15 cellular contexts compared by ENCODE assay signal in genomic region chr10:69377936-69378335, GRCh38. TPM values are rescaled to one million over a fixed set of nuclear protein-coding genes. Genes with fewer than 3 reads are reported as not detected.
DNase-seq lines count a peak whose midpoint lies in the region; ATAC-seq and TF ChIP-seq lines count a peak whose summit lies in the region.
"Had no signal": no experiment of that assay in that cellular context is flagged by ENCODE, and none has a peak within 500 bp of the region (broad histone marks: within the 10 kb centered on the region; RNA-seq: fewer than 3 reads in every experiment).

No MANE protein-coding gene starts in this region.

- no peaks in the 10 kb centered on the region for H3K9me3 Mint-ChIP-seq in activated naive CD4-positive, alpha-beta T cell treated with anti-CD3 and anti-CD28 coated beads, Interleukin-2, amount 10 ng/mL, durations not matched to agents 7 days and 5 days
- H3K9me3 Mint-ChIP-seq: neural progenitor cell had no signal

- H3K4me3 Mint-ChIP-seq in activated naive CD4-positive, alpha-beta T cell treated with anti-CD3 and anti-CD28 coated beads, Interleukin-2, amount 10 ng/mL, durations not matched to agents 7 days and 5 days = no peak overlapping the region
- H3K4me3 Mint-ChIP-seq: neural progenitor cell had no signal

- intact Hi-C loops in thyroid gland (cut with DNase I) = no loop called here

- peaks cover 4% of the 10 kb centered on the region for H3K4me1 Mint-ChIP-seq in activated naive CD4-positive, alpha-beta T cell treated with anti-CD3 and anti-CD28 coated beads, Interleukin-2, amount 10 ng/mL, durations not matched to agents 7 days and 5 days

- peaks cover 49% of the 10 kb centered on the region for H3K36me3 Mint-ChIP-seq in activated naive CD4-positive, alpha-beta T cell treated with anti-CD3 and anti-CD28 coated beads, Interleukin-2, amount 10 ng/mL, durations not matched to agents 7 days and 5 days

- H3K4me1 ChIP-seq in muscle layer of duodenum (ENCODE audit: control insufficient read depth in 1 of 2, insufficient read depth in 2 of 2, low read length in 2 of 2) = peaks cover 12 to 20% of the 10 kb centered on the region in 2 donors
- peaks cover 35 to 45% of the 10 kb centered on the region in 2 donors for H3K4me1 ChIP-seq in thyroid gland

- TF ChIP-seq POLR2A in thyroid gland (IDR thresholded peaks at IDR 0.05) = no peak

- H3K27me3 Mint-ChIP-seq in activated naive CD4-positive, alpha-beta T cell treated with anti-CD3 and anti-CD28 coated beads, Interleukin-2, amount 10 ng/mL, durations not matched to agents 7 days and 5 days = no peaks in the 10 kb centered on the region

- CTCF ChIA-PET in activated naive CD4-positive, alpha-beta T cell treated with anti-CD3 and anti-CD28 coated beads, Interleukin-2, amount 10 ng/mL, durations not matched to agents 7 days and 5 days (lab: Charles Lee) = no interaction called here

- H3K27me3 ChIP-seq in muscle layer of duodenum (ENCODE audit: low read depth, low read length) (no peaks in the 10 kb centered on the region), thyroid gland (no peaks in the 10 kb centered on the region)
- H3K27me3 ChIP-seq: neural progenitor cell had no signal

- no peak for ATAC-seq in esophagus mucosa

- H3K9me3 ChIP-seq in muscle layer of duodenum (ENCODE audit: control insufficient read depth in 1 of 2, low read length in 2 of 2) = no peaks in the 10 kb centered on the region
- H3K9me3 ChIP-seq in thyroid gland = no peaks in the 10 kb centered on the region

- H3K4me3 ChIP-seq in fibroblast of pulmonary artery (replicated peaks; ENCODE audit: low read depth, low read length) = no peak overlapping the region
- H3K4me3 ChIP-seq in muscle layer of duodenum (ENCODE audit: low read depth in 1 of 2, low read length in 2 of 2) = no peak overlapping the region
- H3K4me3 ChIP-seq in thyroid gland (replicated peaks in 1 of 3) = no peak overlapping the region
- H3K4me3 ChIP-seq: neural progenitor cell had no signal

- WGBS in thyroid gland, 2 donors = 41 to 49% methylated on average over 3 of the region's 3 CpGs

- no peak for TF ChIP-seq CTCF in fibroblast of pulmonary artery (IDR thresholded peaks at IDR 0.05; ENCODE audit: low read length, missing control alignments)
- no peak for TF ChIP-seq CTCF in thyroid gland (IDR thresholded peaks at IDR 0.05)

- peaks cover 23 to 30% of the 10 kb centered on the region in 2 donors for H3K36me3 ChIP-seq in muscle layer of duodenum (ENCODE audit: control insufficient read depth in 1 of 2, insufficient read depth in 2 of 2, low read length in 2 of 2)
- H3K36me3 ChIP-seq in thyroid gland = peaks cover 18 to 36% of the 10 kb centered on the region in 2 donors
- H3K36me3 ChIP-seq: neural progenitor cell had no signal

- H3K27ac Mint-ChIP-seq in activated naive CD4-positive, alpha-beta T cell treated with anti-CD3 and anti-CD28 coated beads, Interleukin-2, amount 10 ng/mL, durations not matched to agents 7 days and 5 days = peak overlapping the region; percentile 68
- H3K27ac Mint-ChIP-seq: neural progenitor cell had no signal

- no peak for DNase-seq in activated naive CD4-positive, alpha-beta T cell treated with anti-CD3 and anti-CD28 coated beads, Interleukin-2, amount 10 ng/mL, durations not matched to agents 7 days and 5 days
- DNase-seq in activated naive CD4-positive, alpha-beta T cell treated with anti-CD3 and anti-CD28 coated beads, Interleukin-2, amount 50 U/mL, for 16 hours = no peak
- DNase-seq in fibroblast of pulmonary artery (ENCODE audit: low read depth) = peak; percentile 93
- DNase-seq in thyroid gland = no peak
- no peak for DNase-seq in middle frontal gyrus (ENCODE audit: extremely low spot score, low spot score)
- DNase-seq in glomerular visceral epithelial cell (ENCODE audit: extremely low spot score) = no peak
- DNase-seq: DMS79; GOT3; NCI-H1436 treated with DMSO at 0.1 percent for 48 hours; NCI-H524; stimulated activated CD4-positive, alpha-beta T cell treated with anti-CD3 and anti-CD28 coated beads, Interleukin-12 subunit alpha, Interleukin-12 subunit beta, amount 100 ng/mL, for 4 hours; T1000 had no signal

- H3K27ac ChIP-seq in muscle layer of duodenum (ENCODE audit: low read length) (peak overlapping the region; percentile 14), thyroid gland (peak overlapping the region; percentile 77 to 88 (median 87))
- H3K27ac ChIP-seq: neural progenitor cell had no signal

RNA-seq across cellular contexts. Expression of gene TACR2, which starts 38.8 kb away (rescaled TPM):
- total RNA-seq in thyroid gland (not detected), esophagus mucosa (1.2 TPM)
